In genomic region chr4:185597532-185598188, GRCh38 we compare ENCODE assay signal across 8 cellular contexts.
DNase-seq lines count a peak whose midpoint lies in the region; ATAC-seq, FAIRE-seq and TF ChIP-seq lines count a peak whose summit lies in the region.

No MANE protein-coding gene starts in this region.

- ATAC-seq in HG02610 (IDR thresholded peaks at IDR 0.05; ENCODE audit: unreplicated experiment) (peak; percentile 78), HG02588 (IDR thresholded peaks at IDR 0.05; ENCODE audit: unreplicated experiment) (no peak)

- H3K27me3 ChIP-seq in bronchial epithelial cell (ENCODE audit: control insufficient read depth, insufficient read depth, low read length) = no peaks in the 10 kb centered on the region

- DNase-seq in NCI-H2029 treated with DMSO at 0.1 percent for 48 hours (lab: John Stamatoyannopoulos, UW) (peak; percentile 12), bronchial epithelial cell (ENCODE audit: low read depth) (peak; percentile 70), islet precursor cell (peak; percentile 81)
- DNase-seq in stimulated activated CD4-positive, alpha-beta T cell treated with anti-CD3 and anti-CD28 coated beads, Interleukin-1b, Interleukin-23, amount 100 ng/mL, for 1 hour (ENCODE audit: low read depth in 2 of 2) = peak; percentile 32 to 44

- TF ChIP-seq CTCF in GM12801 (IDR thresholded peaks at IDR 0.05; ENCODE audit: extremely low read depth, insufficient read length) = peak; percentile 94
- TF ChIP-seq CTCF in WI38 (IDR thresholded peaks at IDR 0.05; ENCODE audit: low read depth, low read length) = peak; percentile 98
- TF ChIP-seq CTCF in bronchial epithelial cell (IDR thresholded peaks at IDR 0.05; ENCODE audit: insufficient read depth, low read length, severe bottlenecking) = peak; percentile 96

- peak; percentile 92 for FAIRE-seq in bronchial epithelial cell (lab: Jason Lieb, UNC)

- no peaks in the 10 kb centered on the region for H3K36me3 ChIP-seq in bronchial epithelial cell (ENCODE audit: control insufficient read depth, insufficient read depth, low read length)

- no peak overlapping the region for H3K4me3 ChIP-seq in WI38 (ENCODE audit: low read depth, low read length)
- H3K4me3 ChIP-seq in bronchial epithelial cell (ENCODE audit: low read depth, low read length) = no peak overlapping the region

Comparison
In these comparisons a context has a peak if more than half of its experiments do, and no peak if none do; other contexts are left out.
1. DNase-seq: peak in every context shown above with its lines; median percentile 81 in islet precursor cell; 70 in bronchial epithelial cell; 38 in stimulated activated CD4-positive, alpha-beta T cell treated with anti-CD3 and anti-CD28 coated beads, Interleukin-1b, Interleukin-23, amount 100 ng/mL, for 1 hour; 12 in NCI-H2029 treated with DMSO at 0.1 percent for 48 hours.